10 cellular contexts compared by ENCODE assay signal in genomic region chr4:184732126-184732525, GRCh38. TPM values are rescaled to one million over a fixed set of nuclear protein-coding genes. Genes with fewer than 3 reads are reported as not detected.
A peak's percentile ranks its signal among the peaks of the same experiment; 100 is the strongest.
DNase-seq lines count a peak whose midpoint lies in the region; ATAC-seq and TF ChIP-seq lines count a peak whose summit lies in the region.
"Had no signal": no experiment of that assay in that cellular context is flagged by ENCODE, and none has a peak within 500 bp of the region (broad histone marks: within the 10 kb centered on the region; RNA-seq: fewer than 3 reads in every experiment).

No MANE protein-coding gene starts in this region.

- no peak overlapping the region for H3K27ac ChIP-seq in HUES48 (ENCODE audit: low read depth, low read length)
- H3K27ac ChIP-seq in lung (ENCODE audit: low read depth in 1 of 2, low read length in 1 of 2), result no peak overlapping the region
- H3K27ac ChIP-seq: psoas muscle had no signal

- H3K4me3 ChIP-seq in HUES48 (ENCODE audit: low read depth, low read length), result peak overlapping the region; percentile 93
- H3K4me3 ChIP-seq in lung, result no peak overlapping the region
- H3K4me3 ChIP-seq: psoas muscle had no signal

- ATAC-seq in lung (ENCODE audit: insufficient read depth, low FRiP score) (no peak), HG03571 (IDR thresholded peaks at IDR 0.05; ENCODE audit: unreplicated experiment) (no peak)
- ATAC-seq: psoas muscle had no signal

- no peak overlapping the region for H3K9ac ChIP-seq in HUES48 (ENCODE audit: low read depth, low read length)

- no peaks in the 10 kb centered on the region for H3K9me3 Mint-ChIP-seq in activated CD4-positive, alpha-beta memory T cell treated with anti-CD3 and anti-CD28 coated beads for 36 hours

- POLR2A ChIA-PET in activated CD4-positive, alpha-beta memory T cell treated with anti-CD3 and anti-CD28 coated beads for 36 hours (lab: Charles Lee), result interaction anchor here (0.8 to 2.8 kb wide), 4 partner anchors 9 to 463 kb away, joined by 3 to 26 read pairs (median 9); partner anchors contain the start of genes CASP3, IRF2 and PRIMPOL

- H3K4me3 Mint-ChIP-seq in activated CD4-positive, alpha-beta memory T cell treated with anti-CD3 and anti-CD28 coated beads for 36 hours, result peak overlapping the region; percentile 99

- TF ChIP-seq CTCF in lung (IDR thresholded peaks at IDR 0.05; ENCODE audit: control extremely low read depth, extremely low read depth), result no peak

- intact Hi-C loops in activated CD4-positive, alpha-beta memory T cell treated with anti-CD3 and anti-CD28 coated beads for 36 hours (cut with micrococcal nuclease), result loop anchor here (5.0 to 10.0 kb wide), 5 partner anchors 260 to 1227 kb away; partner anchors contain the start of genes CFAP97, ING2 and IRF2

- DNase-seq in DMS79 treated with DMSO at 0.1 percent for 48 hours (lab: John Stamatoyannopoulos, UW) (peak; percentile 60), lung (ENCODE audit: low spot score) (peak; percentile 83), nucleus accumbens (lab: John Stamatoyannopoulos, UW) (no peak), NCI-H146 (lab: John Stamatoyannopoulos, UW) (no peak), AG20443 (ENCODE audit: low spot score) (no peak)
- peak; percentile 26 for DNase-seq in activated CD4-positive, alpha-beta memory T cell treated with anti-CD3 and anti-CD28 coated beads for 36 hours
- DNase-seq: caudate nucleus, psoas muscle had no signal

- WGBS in lung, 2 donors, result 53 to 71% methylated on average over 4 of the region's 4 CpGs

- H3K27me3 Mint-ChIP-seq in activated CD4-positive, alpha-beta memory T cell treated with anti-CD3 and anti-CD28 coated beads for 36 hours, result no peaks in the 10 kb centered on the region

- peaks cover 36% of the 10 kb centered on the region for H3K36me3 Mint-ChIP-seq in activated CD4-positive, alpha-beta memory T cell treated with anti-CD3 and anti-CD28 coated beads for 36 hours

- H3K9me3 ChIP-seq in HUES48 (ENCODE audit: control insufficient read depth, insufficient read depth, low read length), result no peaks in the 10 kb centered on the region
- no peaks in the 10 kb centered on the region for H3K9me3 ChIP-seq in lung (ENCODE audit: control insufficient read depth in 2 of 2, insufficient read depth in 1 of 2, low read length in 1 of 2)
- H3K9me3 ChIP-seq: psoas muscle had no signal

- peaks cover 24% of the 10 kb centered on the region for H3K4me1 Mint-ChIP-seq in activated CD4-positive, alpha-beta memory T cell treated with anti-CD3 and anti-CD28 coated beads for 36 hours (ENCODE audit: low read depth)

- H3K27me3 ChIP-seq in HUES48 (ENCODE audit: control insufficient read depth, insufficient read depth, low read length) (no peaks in the 10 kb centered on the region), lung (ENCODE audit: control insufficient read depth, insufficient read depth) (no peaks in the 10 kb centered on the region)

- H3K27ac Mint-ChIP-seq in activated CD4-positive, alpha-beta memory T cell treated with anti-CD3 and anti-CD28 coated beads for 36 hours, result peak overlapping the region; percentile 28

- CTCF ChIA-PET in activated CD4-positive, alpha-beta memory T cell treated with anti-CD3 and anti-CD28 coated beads for 36 hours (lab: Charles Lee), result interaction anchor here (2.6 to 3.2 kb wide), 4 partner anchors 10 to 468 kb away, joined by 12 to 24 read pairs (median 16); partner anchors contain the start of genes CASP3 and PRIMPOL

- peaks cover 18% of the 10 kb centered on the region for H3K4me1 ChIP-seq in HUES48 (ENCODE audit: control insufficient read depth, insufficient read depth, low read length)
- H3K4me1 ChIP-seq in lung (ENCODE audit: control insufficient read depth in 2 of 2, insufficient read depth in 2 of 2, low read length in 2 of 2), result peaks cover 0 to 3% of the 10 kb centered on the region in 2 donors

- H3K36me3 ChIP-seq in HUES48 (ENCODE audit: control insufficient read depth, insufficient read depth, low read length), result peaks cover 38% of the 10 kb centered on the region
- no peaks in the 10 kb centered on the region for H3K36me3 ChIP-seq in lung (ENCODE audit: control insufficient read depth in 2 of 2, insufficient read depth in 2 of 2, low read length in 2 of 2)

RNA-seq across cellular contexts. Expression of gene CENPU, which starts 1.8 kb away (rescaled TPM):
- 10 to 100 TPM; 82.7 to 87.6 TPM for total RNA-seq in activated CD4-positive, alpha-beta memory T cell treated with anti-CD3 and anti-CD28 coated beads for 36 hours
- 1 to 10 TPM; 3.6 to 8.6 TPM for total RNA-seq in lung
- 10 to 100 TPM in 1 of 2 donors, 1 to 10 TPM in 1; 2.1 to 11.7 TPM for polyA plus RNA-seq in lung

Comparison
In these comparisons a context has a peak if more than half of its experiments do, and no peak if none do; other contexts are left out.
1. DNase-seq: peak in DMS79 treated with DMSO at 0.1 percent for 48 hours (single experiment), activated CD4-positive, alpha-beta memory T cell treated with anti-CD3 and anti-CD28 coated beads for 36 hours (single experiment) and lung (single experiment); none in nucleus accumbens (0 of 56), NCI-H146 (single experiment) and AG20443 (single experiment).
2. RNA of gene CENPU, which starts 1.8 kb away (total RNA-seq): 82.7 to 87.6 TPM in activated CD4-positive, alpha-beta memory T cell treated with anti-CD3 and anti-CD28 coated beads for 36 hours; 3.6 to 8.6 TPM in lung; every median in the first group is over 4 times any median in the second.